In the genomic region with DNA sequence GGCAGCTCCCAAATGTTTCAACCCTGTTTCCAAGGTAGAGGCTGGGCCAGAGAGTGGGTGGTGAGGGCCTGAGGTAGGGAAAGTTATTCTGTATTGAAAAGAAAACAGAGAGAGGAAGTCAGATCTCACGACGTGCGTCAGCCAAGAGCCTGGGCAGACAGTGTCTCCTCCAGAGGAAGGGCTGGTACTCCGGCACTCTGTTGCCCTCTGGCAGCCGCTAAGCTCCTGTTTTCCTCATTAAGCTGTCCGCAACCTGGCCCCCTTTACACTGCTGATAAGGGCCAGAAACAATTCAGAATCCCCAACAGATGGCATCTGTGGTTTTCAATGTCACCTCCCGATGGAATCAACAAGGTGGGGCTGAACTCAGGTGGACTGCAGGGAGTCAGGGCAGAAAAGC, we compare ENCODE assay signal across 20 cellular contexts. TPM values are rescaled to one million over a fixed set of nuclear protein-coding genes. Genes with fewer than 3 reads are reported as not detected.
DNase-seq lines count a peak whose midpoint lies in the region; ATAC-seq and TF ChIP-seq lines count a peak whose summit lies in the region.
"Had no signal": no experiment of that assay in that cellular context is flagged by ENCODE, and none has a peak within 500 bp of the region (broad histone marks: within the 10 kb centered on the region; RNA-seq: fewer than 3 reads in every experiment).

No MANE protein-coding gene starts in this region.

- DNase-seq in heart left ventricle (no peak), Right ventricle myocardium superior (no peak), endodermal cell (peak; percentile 67), tibial artery (no peak), NCI-H526 treated with DMSO at 0.1 percent for 48 hours (lab: John Stamatoyannopoulos, UW) (no peak), esophagus muscularis mucosa (ENCODE audit: extremely low spot score) (no peak)
- DNase-seq in activated T-helper 2 cell treated with anti-CD3 and anti-CD28 coated beads, Interferon-gamma antibody, Interleukin-2, Interleukin-4, amounts not matched to agents 10 μg/mL and 5 μg/mL and 100 μg/mL, durations not matched to agents 14 hours and 24 hours and 36 hours (ENCODE audit: low spot score) = no peak
- DNase-seq: activated CD4-positive, alpha-beta T cell treated with anti-CD3 and anti-CD28 coated beads for 48 hours; activated naive CD4-positive, alpha-beta T cell; aorta; DMS79 treated with DMSO at 0.1 percent for 48 hours; erythroblast; KG1; NCI-H1417 treated with DMSO at 0.1 percent for 48 hours; NCI-H446 treated with DMSO at 0.1 percent for 48 hours; T1000; transverse colon had no signal

- H2AFZ ChIP-seq in OCI-LY3 (ENCODE audit: low read depth, low read length) = peak overlapping the region; percentile 84; the same call in 1 of the 2 replicates

- intact Hi-C loops in heart left ventricle (cut with DNase I) (no loop called here), Right ventricle myocardium superior (cut with DNase I) (no loop called here), tibial artery (cut with DNase I; ENCODE audit: low total_unique reads) (no loop called here), esophagus muscularis mucosa (cut with DNase I) (no loop called here)
- intact Hi-C loops in activated T-helper 2 cell treated with anti-CD3 and anti-CD28 coated beads, Interferon-gamma antibody, Interleukin-2, Interleukin-4, amounts not matched to agents 10 μg/mL and 5 μg/mL and 100 μg/mL, durations not matched to agents 14 hours and 24 hours and 36 hours (cut with micrococcal nuclease) = no loop called here

- no peak for TF ChIP-seq EP300 in esophagus muscularis mucosa (IDR thresholded peaks at IDR 0.05)

- H3K4me3 Mint-ChIP-seq in endodermal cell = no peak overlapping the region
- no peak overlapping the region for H3K4me3 Mint-ChIP-seq in activated T-helper 2 cell treated with anti-CD3 and anti-CD28 coated beads, Interferon-gamma antibody, Interleukin-2, Interleukin-4, amounts not matched to agents 10 μg/mL and 5 μg/mL and 100 μg/mL, durations not matched to agents 14 hours and 24 hours and 36 hours (ENCODE audit: low read depth)
- H3K4me3 Mint-ChIP-seq: memory B cell; stimulated activated memory B cell treated with anti-CD40 and anti-IgM and Interleukin-4, amounts not matched to agents 10 μg/mL and 1 μg/mL and 100 μg/mL, for 72 hours had no signal

- peaks cover 0 to 21% (median 0%) of the 10 kb centered on the region in 12 donors for H3K4me1 ChIP-seq in heart left ventricle
- H3K4me1 ChIP-seq in OCI-LY3 (ENCODE audit: low read length) = peaks cover 11% of the 10 kb centered on the region
- peaks cover 21% of the 10 kb centered on the region for H3K4me1 ChIP-seq in endodermal cell (ENCODE audit: control insufficient read depth, insufficient read depth, low read length)
- peaks cover 0 to 54% (median 39%) of the 10 kb centered on the region in 4 donors for H3K4me1 ChIP-seq in tibial artery
- H3K4me1 ChIP-seq in esophagus muscularis mucosa = peaks cover 2 to 26% (median 5%) of the 10 kb centered on the region in 4 donors
- H3K4me1 ChIP-seq: transverse colon had no signal

- H3K9ac ChIP-seq in OCI-LY3 (ENCODE audit: low read length) (peak overlapping the region; percentile 33; the same call in 1 of the 2 replicates), endodermal cell (ENCODE audit: extremely low read depth, low read length, poor library complexity, severe bottlenecking) (no peak overlapping the region)

- no peaks in the 10 kb centered on the region for H3K36me3 ChIP-seq in heart left ventricle
- no peaks in the 10 kb centered on the region for H3K36me3 ChIP-seq in OCI-LY3 (replicated peaks; ENCODE audit: low read depth, low read length)
- no peaks in the 10 kb centered on the region for H3K36me3 ChIP-seq in endodermal cell (ENCODE audit: control insufficient read depth, insufficient read depth, low read length)
- no peaks in the 10 kb centered on the region for H3K36me3 ChIP-seq in tibial artery
- H3K36me3 ChIP-seq in esophagus muscularis mucosa = no peaks in the 10 kb centered on the region
- H3K36me3 ChIP-seq: transverse colon had no signal

- no peaks in the 10 kb centered on the region for H3K79me2 ChIP-seq in OCI-LY3 (ENCODE audit: low read length)

- ATAC-seq in heart left ventricle = no peak
- no peak for ATAC-seq in Right ventricle myocardium superior (ENCODE audit: poor library complexity)
- ATAC-seq: stimulated activated memory B cell treated with anti-CD40 and anti-IgM and Interleukin-4, amounts not matched to agents 10 μg/mL and 1 μg/mL and 100 μg/mL, for 72 hours had no signal

- H3K27ac Mint-ChIP-seq in endodermal cell = peak overlapping the region; percentile 2
- H3K27ac Mint-ChIP-seq in activated T-helper 2 cell treated with anti-CD3 and anti-CD28 coated beads, Interferon-gamma antibody, Interleukin-2, Interleukin-4, amounts not matched to agents 10 μg/mL and 5 μg/mL and 100 μg/mL, durations not matched to agents 14 hours and 24 hours and 36 hours = no peak overlapping the region
- H3K27ac Mint-ChIP-seq: memory B cell; stimulated activated memory B cell treated with anti-CD40 and anti-IgM and Interleukin-4, amounts not matched to agents 10 μg/mL and 1 μg/mL and 100 μg/mL, for 72 hours had no signal

- no peak for TF ChIP-seq POLR2A in heart left ventricle (IDR thresholded peaks at IDR 0.05)
- no peak for TF ChIP-seq POLR2A in esophagus muscularis mucosa (IDR thresholded peaks at IDR 0.05; ENCODE audit: low read depth)

- H3K4me1 Mint-ChIP-seq in endodermal cell = peaks cover 41% of the 10 kb centered on the region
- H3K4me1 Mint-ChIP-seq in activated T-helper 2 cell treated with anti-CD3 and anti-CD28 coated beads, Interferon-gamma antibody, Interleukin-2, Interleukin-4, amounts not matched to agents 10 μg/mL and 5 μg/mL and 100 μg/mL, durations not matched to agents 14 hours and 24 hours and 36 hours (ENCODE audit: low read depth) = no peaks in the 10 kb centered on the region
- H3K4me1 Mint-ChIP-seq: memory B cell; stimulated activated memory B cell treated with anti-CD40 and anti-IgM and Interleukin-4, amounts not matched to agents 10 μg/mL and 1 μg/mL and 100 μg/mL, for 72 hours had no signal

- H3K9me3 Mint-ChIP-seq in endodermal cell = no peaks in the 10 kb centered on the region
- H3K9me3 Mint-ChIP-seq in activated T-helper 2 cell treated with anti-CD3 and anti-CD28 coated beads, Interferon-gamma antibody, Interleukin-2, Interleukin-4, amounts not matched to agents 10 μg/mL and 5 μg/mL and 100 μg/mL, durations not matched to agents 14 hours and 24 hours and 36 hours = no peaks in the 10 kb centered on the region
- H3K9me3 Mint-ChIP-seq: memory B cell; stimulated activated memory B cell treated with anti-CD40 and anti-IgM and Interleukin-4, amounts not matched to agents 10 μg/mL and 1 μg/mL and 100 μg/mL, for 72 hours had no signal

- 42 to 57% (median 50%) methylated on average over 7 of the region's 7 CpGs for WGBS in heart left ventricle, 4 donors
- WGBS in endodermal cell (ENCODE audit: insufficient coverage in 1 of 2, insufficient read length in 1 of 2), 2 experiments = 81 to 83% methylated on average over 4 to 7 of the region's 7 CpGs
- 68% methylated on average over 7 of the region's 7 CpGs for WGBS in esophagus muscularis mucosa

- H3K4me3 ChIP-seq in heart left ventricle (no peak overlapping the region), OCI-LY3 (ENCODE audit: low read length) (peak overlapping the region; percentile 22), endodermal cell (ENCODE audit: low read length) (peak overlapping the region; percentile 42), tibial artery (no peak overlapping the region), esophagus muscularis mucosa (no peak overlapping the region)
- H3K4me3 ChIP-seq: transverse colon had no signal

- H4K20me1 ChIP-seq in OCI-LY3 (ENCODE audit: insufficient read depth, low read length) = no peaks in the 10 kb centered on the region

- H3K4me2 ChIP-seq in OCI-LY3 (ENCODE audit: low read length) = peak overlapping the region; percentile 53

- H3K27ac ChIP-seq in heart left ventricle (peak overlapping the region in 9 of 12 donors; percentile 0 to 58 (median 34)), OCI-LY3 (ENCODE audit: low read length) (no peak overlapping the region), endodermal cell (ENCODE audit: low read depth, low read length) (no peak overlapping the region), tibial artery (peak overlapping the region; percentile 48 to 64), esophagus muscularis mucosa (replicated peaks in 1 of 4) (peak overlapping the region in 2 of 4 donors; percentile 7 to 18)
- H3K27ac ChIP-seq: transverse colon had no signal

- no peaks in the 10 kb centered on the region for H3K27me3 Mint-ChIP-seq in endodermal cell (ENCODE audit: insufficient read depth)
- peaks cover 13% of the 10 kb centered on the region for H3K27me3 Mint-ChIP-seq in activated T-helper 2 cell treated with anti-CD3 and anti-CD28 coated beads, Interferon-gamma antibody, Interleukin-2, Interleukin-4, amounts not matched to agents 10 μg/mL and 5 μg/mL and 100 μg/mL, durations not matched to agents 14 hours and 24 hours and 36 hours (ENCODE audit: low read depth)
- H3K27me3 Mint-ChIP-seq: stimulated activated memory B cell treated with anti-CD40 and anti-IgM and Interleukin-4, amounts not matched to agents 10 μg/mL and 1 μg/mL and 100 μg/mL, for 72 hours had no signal

- TF ChIP-seq CTCF in heart left ventricle (IDR thresholded peaks at IDR 0.05) = no peak
- peak; percentile 34 for TF ChIP-seq CTCF in OCI-LY3 (IDR thresholded peaks at IDR 0.05; ENCODE audit: low read depth, low read length)
- peak; percentile 45 for TF ChIP-seq CTCF in endodermal cell (conservative IDR thresholded peaks at IDR 0.05)
- no peak for TF ChIP-seq CTCF in tibial artery (IDR thresholded peaks at IDR 0.05)
- no peak for TF ChIP-seq CTCF in esophagus muscularis mucosa (IDR thresholded peaks at IDR 0.05)

- H3K27me3 ChIP-seq in heart left ventricle (no peaks in the 10 kb centered on the region), OCI-LY3 (ENCODE audit: low read depth, low read length) (0 out of 2 replicates have a peak, but pooled peaks cover 13% of the 10 kb centered on the region), endodermal cell (ENCODE audit: control insufficient read depth, insufficient read depth, low read length, poor library complexity, severe bottlenecking) (no peaks in the 10 kb centered on the region), tibial artery (no peaks in the 10 kb centered on the region), esophagus muscularis mucosa (peaks cover 0 to 48% (median 0%) of the 10 kb centered on the region in 4 donors)
- H3K27me3 ChIP-seq: transverse colon had no signal

- no peaks in the 10 kb centered on the region for H3K9me3 ChIP-seq in heart left ventricle
- no peaks in the 10 kb centered on the region for H3K9me3 ChIP-seq in OCI-LY3 (ENCODE audit: insufficient read depth, low read length)
- no peaks in the 10 kb centered on the region for H3K9me3 ChIP-seq in endodermal cell (ENCODE audit: control insufficient read depth, low read length)
- H3K9me3 ChIP-seq in tibial artery = no peaks in the 10 kb centered on the region
- H3K9me3 ChIP-seq in esophagus muscularis mucosa = no peaks in the 10 kb centered on the region
- H3K9me3 ChIP-seq: transverse colon had no signal

- no peaks in the 10 kb centered on the region for H3K36me3 Mint-ChIP-seq in endodermal cell (ENCODE audit: low read depth)
- H3K36me3 Mint-ChIP-seq in activated T-helper 2 cell treated with anti-CD3 and anti-CD28 coated beads, Interferon-gamma antibody, Interleukin-2, Interleukin-4, amounts not matched to agents 10 μg/mL and 5 μg/mL and 100 μg/mL, durations not matched to agents 14 hours and 24 hours and 36 hours (ENCODE audit: low read depth) = no peaks in the 10 kb centered on the region
- H3K36me3 Mint-ChIP-seq: memory B cell; stimulated activated memory B cell treated with anti-CD40 and anti-IgM and Interleukin-4, amounts not matched to agents 10 μg/mL and 1 μg/mL and 100 μg/mL, for 72 hours had no signal

RNA-seq across cellular contexts. Expression of gene LTBP2, which starts 26.0 kb away (rescaled TPM):
- total RNA-seq in heart left ventricle = 10 to 100 TPM; 19.1 to 69.1 (median 36.1) TPM
- polyA plus RNA-seq in heart left ventricle = 1 to 10 TPM; 4.0 to 8.4 TPM
- total RNA-seq in Right ventricle myocardium superior = 11.9 TPM
- total RNA-seq in endodermal cell = 1 to 10 TPM; 1.7 to 2.9 TPM
- 2.4 TPM for polyA plus RNA-seq in endodermal cell (2013, experiment 1 of 2)
- polyA plus RNA-seq in endodermal cell (2013, experiment 2 of 2) = 2.8 TPM
- 0.07 and 0.23 TPM in 2 replicates for total RNA-seq in activated T-helper 2 cell treated with anti-CD3 and anti-CD28 coated beads, Interferon-gamma antibody, Interleukin-2, Interleukin-4, amounts not matched to agents 10 μg/mL and 5 μg/mL and 100 μg/mL, durations not matched to agents 14 hours and 24 hours and 36 hours
- total RNA-seq in esophagus muscularis mucosa = 100 to 1,000 TPM in 2 of 4 donors, 10 to 100 TPM in 2; 62.0 to 151 (median 109) TPM

Comparison
In these comparisons a context has a peak if more than half of its experiments do, and no peak if none do; other contexts are left out.
1. H3K27ac ChIP-seq: peak in heart left ventricle (9 of 12) and tibial artery (2 of 2); none in OCI-LY3 (single experiment) and endodermal cell (single experiment).
2. H3K4me3 ChIP-seq: peak in OCI-LY3 (single experiment) and endodermal cell (single experiment); none in heart left ventricle (0 of 12), tibial artery (0 of 2) and esophagus muscularis mucosa (0 of 4).
3. CTCF ChIP-seq: peak in OCI-LY3 (single experiment) and endodermal cell (single experiment); none in heart left ventricle (0 of 12), tibial artery (0 of 2) and esophagus muscularis mucosa (0 of 3).